9 cellular contexts compared by ENCODE assay signal in the genomic region with DNA sequence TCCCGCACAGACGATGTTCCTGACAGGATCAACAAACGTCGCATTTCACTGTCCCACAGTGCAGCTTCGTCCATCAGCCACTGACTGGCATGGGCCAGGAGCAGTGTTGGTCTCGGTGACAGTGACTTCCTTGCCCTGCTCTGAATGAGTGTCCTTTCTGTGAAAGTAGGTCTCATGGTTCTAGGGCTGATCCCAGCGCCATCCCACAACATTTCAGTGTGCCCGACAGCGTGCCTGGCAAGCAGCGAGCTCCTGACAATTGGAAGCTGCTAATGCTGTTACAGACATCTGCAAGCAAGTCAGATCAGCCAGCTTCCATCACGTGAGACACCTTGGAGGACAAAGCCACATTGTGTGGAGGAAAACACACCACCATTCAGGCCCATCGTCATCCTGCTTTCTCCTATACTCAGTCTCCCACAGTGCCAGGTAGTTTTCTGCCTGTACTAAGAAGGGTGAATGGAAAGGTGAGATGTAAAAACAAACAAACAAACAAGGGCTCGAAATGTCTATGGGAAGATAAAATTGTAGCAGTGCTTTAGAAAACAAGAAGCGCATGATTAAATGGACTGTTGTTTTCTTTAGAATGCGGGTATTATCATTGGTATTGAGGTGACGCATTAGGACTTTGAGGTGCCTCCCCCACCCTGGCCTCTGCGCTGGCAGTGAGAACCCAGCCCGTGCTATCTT. TPM values are rescaled to one million over a fixed set of nuclear protein-coding genes. Genes with fewer than 3 reads are reported as not detected.
A peak's percentile ranks its signal among the peaks of the same experiment; 100 is the strongest.
DNase-seq lines count a peak whose midpoint lies in the region; ATAC-seq and TF ChIP-seq lines count a peak whose summit lies in the region.
"Had no signal": no experiment of that assay in that cellular context is flagged by ENCODE, and none has a peak within 500 bp of the region (broad histone marks: within the 10 kb centered on the region; RNA-seq: fewer than 3 reads in every experiment).

No MANE protein-coding gene starts in this region.

- H3K9ac ChIP-seq in BLaER1 treated with 17β-estradiol and CSF1 and Interleukin-3, amounts not matched to agents 10 nM and 100 nM = peak overlapping the region in 1 of 11 experiments; percentile 1; a peak in 1 of 22 replicates

- H4K20me1 ChIP-seq in BLaER1 treated with 17β-estradiol and CSF1 and Interleukin-3, amounts not matched to agents 10 nM and 100 nM = no peaks in the 10 kb centered on the region

- peaks cover 0 to 5% (median 0%) of the 10 kb centered on the region in 11 experiments; a peak in 2 of 22 replicates for H3K9me3 ChIP-seq in BLaER1 treated with 17β-estradiol and CSF1 and Interleukin-3, amounts not matched to agents 10 nM and 100 nM (replicated peaks in 1 of 11)
- no peaks in the 10 kb centered on the region for H3K9me3 ChIP-seq in RWPE2 (ENCODE audit: severe bottlenecking)

- H3K4me2 ChIP-seq in BLaER1 treated with 17β-estradiol and CSF1 and Interleukin-3, amounts not matched to agents 10 nM and 100 nM = peak overlapping the region in 5 of 11 experiments; percentile 29 to 68 (median 51); a peak in 8 of 22 replicates

- H3K4me1 Mint-ChIP-seq in osteocyte (ENCODE audit: unreplicated experiment) = peaks cover 29% of the 10 kb centered on the region
- H3K4me1 Mint-ChIP-seq: CD4-positive, alpha-beta memory T cell had no signal

- no peak for DNase-seq in RWPE2 (ENCODE audit: low spot score)
- no peak for DNase-seq in foreskin keratinocyte
- no peak for DNase-seq in osteocyte (ENCODE audit: extremely low spot score, unreplicated experiment)
- DNase-seq in T-helper 1 cell = no peak
- no peak for DNase-seq in stimulated activated naive CD8-positive, alpha-beta T cell treated with anti-CD3 and anti-CD28 coated beads, Interleukin-15, Interleukin-2, amounts not matched to agents 100 U/mL and 50 U/mL, for 24 hours
- no peak for DNase-seq in stimulated activated CD4-positive, alpha-beta T cell treated with anti-CD3 and anti-CD28 coated beads, Interleukin-12 subunit alpha, Interleukin-12 subunit beta, amount 100 ng/mL, for 4 hours
- no peak for DNase-seq in AG08396 (ENCODE audit: low spot score)
- DNase-seq: CD4-positive, alpha-beta memory T cell had no signal

- H3K9me3 Mint-ChIP-seq in osteocyte (ENCODE audit: unreplicated experiment) = no peaks in the 10 kb centered on the region
- H3K9me3 Mint-ChIP-seq: CD4-positive, alpha-beta memory T cell had no signal

- no peak for ATAC-seq in RWPE2 (ENCODE audit: low read depth)
- ATAC-seq in foreskin keratinocyte = peak; percentile 15
- no peak for ATAC-seq in stimulated activated naive CD8-positive, alpha-beta T cell treated with anti-CD3 and anti-CD28 coated beads, Interleukin-15, Interleukin-2, amounts not matched to agents 100 U/mL and 50 U/mL, for 24 hours

- H3K4me3 Mint-ChIP-seq in osteocyte (ENCODE audit: unreplicated experiment) = no peak overlapping the region
- H3K4me3 Mint-ChIP-seq: CD4-positive, alpha-beta memory T cell had no signal

- peak overlapping the region; percentile 84 for H3K27ac Mint-ChIP-seq in osteocyte (ENCODE audit: unreplicated experiment)
- H3K27ac Mint-ChIP-seq: CD4-positive, alpha-beta memory T cell had no signal

- H3K27me3 Mint-ChIP-seq in osteocyte (ENCODE audit: unreplicated experiment) = no peaks in the 10 kb centered on the region
- H3K27me3 Mint-ChIP-seq: CD4-positive, alpha-beta memory T cell had no signal

- TF ChIP-seq CTCF in RWPE2 (IDR thresholded peaks at IDR 0.05; ENCODE audit: poor library complexity, severe bottlenecking) = no peak
- TF ChIP-seq CTCF in foreskin keratinocyte (conservative IDR thresholded peaks at IDR 0.05) = no peak
- no peak for TF ChIP-seq CTCF in osteocyte (IDR thresholded peaks at IDR 0.05)

- H3K36me3 ChIP-seq in BLaER1 treated with 17β-estradiol and CSF1 and Interleukin-3, amounts not matched to agents 10 nM and 100 nM = peaks cover 0 to 5% (median 0%) of the 10 kb centered on the region in 11 experiments; a peak in 1 of 22 replicates
- H3K36me3 ChIP-seq in RWPE2 (ENCODE audit: low read depth) = no peaks in the 10 kb centered on the region

- H3K36me3 Mint-ChIP-seq in osteocyte (ENCODE audit: unreplicated experiment) = peaks cover under 1% of the 10 kb centered on the region

- H3K27ac ChIP-seq in BLaER1 treated with 17β-estradiol and CSF1 and Interleukin-3, amounts not matched to agents 10 nM and 100 nM = peak overlapping the region in 7 of 11 experiments; percentile 5 to 59 (median 50); a peak in 10 of 22 replicates
- H3K27ac ChIP-seq in RWPE2 (ENCODE audit: poor library complexity, severe bottlenecking) (peak overlapping the region; percentile 99), foreskin keratinocyte (peak overlapping the region; percentile 98)

- no peak overlapping the region for H3K4me3 ChIP-seq in BLaER1 treated with 17β-estradiol and CSF1 and Interleukin-3, amounts not matched to agents 10 nM and 100 nM
- H3K4me3 ChIP-seq in RWPE2 (ENCODE audit: severe bottlenecking) = no peak overlapping the region

- H3K4me1 ChIP-seq in BLaER1 treated with 17β-estradiol and CSF1 and Interleukin-3, amounts not matched to agents 10 nM and 100 nM = peaks cover 0 to 22% (median 19%) of the 10 kb centered on the region in 10 experiments; a peak in 17 of 20 replicates
- H3K4me1 ChIP-seq in RWPE2 (ENCODE audit: insufficient read depth, poor library complexity, severe bottlenecking) (peaks cover 32% of the 10 kb centered on the region), foreskin keratinocyte (peaks cover 32% of the 10 kb centered on the region)

- no peaks in the 10 kb centered on the region for H3K27me3 ChIP-seq in BLaER1 treated with 17β-estradiol and CSF1 and Interleukin-3, amounts not matched to agents 10 nM and 100 nM
- H3K27me3 ChIP-seq in RWPE2 (ENCODE audit: insufficient read depth, poor library complexity, severe bottlenecking) (no peaks in the 10 kb centered on the region), foreskin keratinocyte (no peaks in the 10 kb centered on the region)

RNA-seq across cellular contexts. Expression of gene ERRFI1, which starts 21.9 kb away (rescaled TPM):
- total RNA-seq in foreskin keratinocyte (98.3 and 108 TPM in 2 replicates), osteocyte (84.2 and 96.6 TPM in 2 replicates)
- polyA plus RNA-seq in foreskin keratinocyte = 39.9 and 53.9 TPM in 2 replicates

RNA-seq across cellular contexts. Expression of gene PARK7, which starts 42.7 kb away (rescaled TPM):
- total RNA-seq in foreskin keratinocyte (205 and 269 TPM in 2 replicates), osteocyte (263 and 264 TPM in 2 replicates)
- polyA plus RNA-seq in foreskin keratinocyte = 436 and 503 TPM in 2 replicates
